20 cellular contexts compared by ENCODE assay signal in the genomic region with DNA sequence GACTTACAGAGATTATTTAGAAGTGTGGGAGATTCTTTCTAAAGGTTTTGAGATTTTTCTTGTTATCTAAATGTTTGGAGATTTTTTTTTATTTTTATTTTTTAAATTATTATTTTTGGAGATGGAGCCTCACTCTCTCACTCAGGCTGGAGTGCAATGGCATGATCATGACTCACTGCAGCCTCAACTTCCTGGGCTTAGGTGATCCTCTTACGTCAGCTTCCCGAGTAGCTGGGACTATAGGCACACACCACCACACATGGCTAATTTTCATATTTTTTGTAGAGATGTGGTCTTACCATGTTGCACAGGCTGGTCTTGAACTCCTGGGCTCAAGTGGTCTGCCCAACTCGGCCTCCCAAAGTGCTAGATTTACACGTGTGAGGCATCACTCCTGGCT.
DNase-seq lines count a peak whose midpoint lies in the region; TF ChIP-seq lines count a peak whose summit lies in the region.
"Had no signal": no experiment of that assay in that cellular context is flagged by ENCODE, and none has a peak within 500 bp of the region (broad histone marks: within the 10 kb centered on the region; RNA-seq: fewer than 3 reads in every experiment).

No MANE protein-coding gene starts in this region.

- H4K20me1 ChIP-seq in fibroblast of lung (ENCODE audit: control insufficient read depth, extremely low read depth, insufficient read depth, low read length) = no peaks in the 10 kb centered on the region
- H4K20me1 ChIP-seq: BLaER1 had no signal

- no peak for TF ChIP-seq POLR2A in vagina (IDR thresholded peaks at IDR 0.05)

- H3K27me3 ChIP-seq in fibroblast of lung (ENCODE audit: control insufficient read depth, insufficient read depth, low read length) (no peaks in the 10 kb centered on the region), vagina (no peaks in the 10 kb centered on the region), dorsolateral prefrontal cortex (peaks cover 0 to 7% (median 0%) of the 10 kb centered on the region in 45 donors)
- H3K27me3 ChIP-seq: BLaER1, heart left ventricle, tibial artery had no signal

- H3K4me1 ChIP-seq in fibroblast of lung (ENCODE audit: control insufficient read depth, extremely low read depth, insufficient read depth, low read length) = no peaks in the 10 kb centered on the region
- H3K4me1 ChIP-seq in vagina = no peaks in the 10 kb centered on the region
- H3K4me1 ChIP-seq: heart left ventricle, prostate gland, tibial artery had no signal

- H3K36me3 ChIP-seq in fibroblast of lung (ENCODE audit: control insufficient read depth, insufficient read depth, low read length) (no peaks in the 10 kb centered on the region), vagina (no peaks in the 10 kb centered on the region)
- H3K36me3 ChIP-seq: BLaER1, heart left ventricle, prostate gland, tibial artery had no signal

- no peaks in the 10 kb centered on the region for H3K79me2 ChIP-seq in fibroblast of lung (ENCODE audit: control insufficient read depth, insufficient read depth, low read length)

- H3K27ac ChIP-seq in fibroblast of lung (ENCODE audit: insufficient read depth, low read length) (no peak overlapping the region), vagina (no peak overlapping the region), dorsolateral prefrontal cortex (no peak overlapping the region)
- H3K27ac ChIP-seq: BLaER1, coronary artery, heart left ventricle, prostate gland, tibial artery had no signal

- no peak overlapping the region for H3K9ac ChIP-seq in fibroblast of lung (ENCODE audit: insufficient read depth, low read length)
- H3K9ac ChIP-seq: BLaER1 had no signal

- intact Hi-C loops in vagina (cut with DNase I) (no loop called here), dorsolateral prefrontal cortex (cut with DNase I) (no loop called here)

- H3K4me3 ChIP-seq in fibroblast of lung (replicated peaks in 1 of 4; ENCODE audit: control extremely low read depth in 1 of 4, insufficient read depth in 1 of 4, low read depth in 3 of 4, low read length in 4 of 4) = no peak overlapping the region
- no peak overlapping the region for H3K4me3 ChIP-seq in retinal pigment epithelial cell (ENCODE audit: low read length)
- no peak overlapping the region for H3K4me3 ChIP-seq in vagina
- H3K4me3 ChIP-seq in dorsolateral prefrontal cortex = no peak overlapping the region
- H3K4me3 ChIP-seq: BLaER1, coronary artery, heart left ventricle, prostate gland, tibial artery had no signal

- TF ChIP-seq CTCF in fibroblast of lung (conservative IDR thresholded peaks at IDR 0.05 in 1 of 2, IDR thresholded peaks at IDR 0.05 in 1 of 2; ENCODE audit: low read depth in 1 of 2, low read length in 2 of 2) = no peak
- TF ChIP-seq CTCF in retinal pigment epithelial cell (conservative IDR thresholded peaks at IDR 0.05; ENCODE audit: low read depth, low read length) = no peak
- TF ChIP-seq CTCF in vagina (IDR thresholded peaks at IDR 0.05) = no peak
- TF ChIP-seq CTCF in dorsolateral prefrontal cortex (IDR thresholded peaks at IDR 0.05 in 54 of 56, conservative IDR thresholded peaks at IDR 0.05 in 2 of 56; ENCODE audit: low read depth in 1 of 56, partially characterized antibody in 56 of 56) = no peak

- no peak overlapping the region for H2AFZ ChIP-seq in fibroblast of lung (ENCODE audit: low read length)

- H3K9me3 ChIP-seq in fibroblast of lung (ENCODE audit: control insufficient read depth, insufficient read depth, low read depth, low read length) (no peaks in the 10 kb centered on the region), vagina (no peaks in the 10 kb centered on the region)
- H3K9me3 ChIP-seq: heart left ventricle, prostate gland, tibial artery had no signal

- H3K4me2 ChIP-seq in fibroblast of lung (ENCODE audit: extremely low read depth, insufficient read depth, low read length) = no peak overlapping the region
- H3K4me2 ChIP-seq: BLaER1 had no signal

- DNase-seq in HS-5 (ENCODE audit: low read depth) (peak; percentile 28), SW 1271 (lab: John Stamatoyannopoulos, UW) (peak; percentile 8), fibroblast of lung (ENCODE audit: low read depth in 2 of 2) (peak; percentile 12 to 58), retinal pigment epithelial cell (ENCODE audit: low read depth) (peak; percentile 24), hepatic stellate cell (ENCODE audit: low spot score) (no peak), vagina (ENCODE audit: extremely low spot score in 2 of 2) (no peak), NCI-H446 treated with DMSO at 0.1 percent for 48 hours (lab: John Stamatoyannopoulos, UW) (no peak), dorsolateral prefrontal cortex (no peak)
- DNase-seq: activated effector memory CD4-positive, alpha-beta T cell treated with anti-CD3 and anti-CD28 coated beads, Interleukin-2, amount 50 U/mL, for 16 hours; amygdala; H7; heart left ventricle; Karpas-422; NCI-H1694; nephron progenitor cell; SIG-M5; tibial artery had no signal

Comparison
In these comparisons a context has a peak if more than half of its experiments do, and no peak if none do; other contexts are left out.
1. DNase-seq: peak in HS-5 (single experiment), SW 1271 (2 of 2), fibroblast of lung (2 of 2) and retinal pigment epithelial cell (single experiment); none in hepatic stellate cell (single experiment), vagina (0 of 2), NCI-H446 treated with DMSO at 0.1 percent for 48 hours (single experiment) and dorsolateral prefrontal cortex (0 of 10).